In the genomic region with DNA sequence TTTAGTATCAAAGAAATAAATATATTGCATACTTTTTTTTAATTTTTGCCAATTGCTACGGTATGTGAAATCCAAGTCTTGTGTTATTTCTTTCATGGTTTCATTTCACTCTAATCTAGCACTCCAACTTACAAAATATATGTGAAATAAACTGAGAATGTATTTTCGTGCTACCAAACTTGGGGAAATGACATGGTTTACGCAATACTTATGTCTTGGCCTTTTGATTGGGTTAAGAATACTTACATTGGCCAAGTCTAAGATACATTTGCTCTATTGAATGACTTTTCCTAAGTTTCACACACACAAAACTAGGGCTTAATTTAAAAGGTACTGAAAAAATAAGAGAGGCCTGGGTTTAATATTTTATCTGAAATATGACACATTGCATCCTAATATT, we compare ENCODE assay signal across 34 cellular contexts.
"Had no signal": no experiment of that assay in that cellular context is flagged by ENCODE, and none has a peak within 500 bp of the region (broad histone marks: within the 10 kb centered on the region; RNA-seq: fewer than 3 reads in every experiment).

No MANE protein-coding gene starts in this region.

- FAIRE-seq: bronchial epithelial cell had no signal

- H3K9me3 ChIP-seq: SJCRH30 had no signal

- H3K4me2 ChIP-seq: PC-9 had no signal

- H3K4me1 ChIP-seq: SJCRH30 had no signal

- DNase-seq: activated B cell treated with CpG ODN at 0.5 μM for 24 hours; activated CD4-positive, alpha-beta memory T cell treated with anti-CD3 and anti-CD28 coated beads for 36 hours; activated CD4-positive, alpha-beta T cell treated with anti-CD3 and anti-CD28 coated beads for 4 hours; activated CD4-positive, alpha-beta T cell treated with anti-CD3 and anti-CD28 coated beads, Interleukin-2, amount 50 U/mL, for 1 hour; activated CD4-positive, CD25-positive, alpha-beta regulatory T cell treated with anti-CD3 and anti-CD28 coated beads, Interleukin-2, amount 50 U/mL, for 72 hours; activated CD8-positive, alpha-beta memory T cell treated with anti-CD3 and anti-CD28 coated beads for 24 hours; activated CD8-positive, alpha-beta memory T cell treated with anti-CD3 and anti-CD28 coated beads, Interleukin-2, amount 10 ng/mL, durations not matched to agents 7 days and 5 days; activated CD8-positive, alpha-beta memory T cell treated with anti-CD3 and anti-CD28 coated beads, Interleukin-2, amount 50 U/mL, for 48 hours; activated effector memory CD4-positive, alpha-beta T cell treated with Interleukin-2 at 50 U/mL for 16 hours; activated naive CD4-positive, alpha-beta T cell treated with anti-CD3 and anti-CD28 coated beads, Interleukin-2, amount 10 ng/mL, durations not matched to agents 7 days and 5 days; activated naive CD8-positive, alpha-beta T cell treated with anti-CD3 and anti-CD28 coated beads, Interleukin-2, amount 50 U/mL, for 24 hours; activated T-cell treated with anti-CD3 and anti-CD28 coated beads, Interleukin-2, amount 50 U/mL, for 48 hours; anterior cingulate cortex; caudate nucleus; cerebellar nuclear complex; Kasumi-1; KG1; MM.1S; NCI-H1048; NCI-H1105 treated with DMSO at 0.1 percent for 48 hours; NCI-H1436; NCI-H1694; NCI-H1930; NCI-H2081 treated with DMSO at 0.1 percent for 48 hours; NCI-H345; NCI-H524 treated with DMSO at 0.1 percent for 48 hours; PC-9; SJCRH30; T1000 had no signal

- H2AFZ ChIP-seq: PC-9 had no signal

- H3K27me3 ChIP-seq: SJCRH30 had no signal

- H3K4me3 ChIP-seq: PC-9, SJCRH30, SK-N-MC had no signal

- ATAC-seq: activated CD8-positive, alpha-beta memory T cell treated with anti-CD3 and anti-CD28 coated beads, Interleukin-2, amount 10 ng/mL, durations not matched to agents 7 days and 5 days; activated naive CD8-positive, alpha-beta T cell treated with anti-CD3 and anti-CD28 coated beads, Interleukin-2, amount 50 U/mL, for 24 hours; Right ventricle myocardium inferior had no signal

- H3K27ac ChIP-seq: PC-9, RWPE1, SJCRH30, SK-N-MC, VCaP had no signal
